ENCODE assay signal across 13 cellular contexts in the genomic region with DNA sequence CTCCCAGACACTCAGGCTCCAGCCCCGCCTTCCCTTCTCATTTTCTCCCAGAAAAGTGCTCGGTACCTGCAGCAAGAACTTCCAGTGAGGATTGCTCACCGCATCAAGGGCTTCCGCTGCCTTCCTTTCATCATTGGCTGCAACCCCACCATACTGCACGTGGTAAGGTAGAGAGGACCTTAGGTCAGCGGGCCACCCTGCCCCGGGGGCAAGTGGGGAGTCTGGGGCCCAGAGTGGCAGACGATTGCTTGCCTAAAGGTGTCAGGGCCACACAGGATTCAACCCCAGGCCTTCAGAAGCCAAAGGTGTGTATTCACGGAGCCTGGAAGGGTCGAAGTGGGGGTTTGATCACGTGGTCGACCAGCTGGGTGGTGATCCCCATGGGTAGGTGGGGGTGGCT. TPM values are rescaled to one million over a fixed set of nuclear protein-coding genes. Genes with fewer than 3 reads are reported as not detected.
DNase-seq lines count a peak whose midpoint lies in the region; TF ChIP-seq lines count a peak whose summit lies in the region.
"Had no signal": no experiment of that assay in that cellular context is flagged by ENCODE, and none has a peak within 500 bp of the region (broad histone marks: within the 10 kb centered on the region; RNA-seq: fewer than 3 reads in every experiment).

No MANE protein-coding gene starts in this region.

- peak overlapping the region; percentile 84 for H3K4me3 Mint-ChIP-seq in T-helper 1 cell treated with Interleukin-12 subunit alpha and Interleukin-12 subunit beta and Interleukin-4 antibody, amounts not matched to agents 30 μg/mL and 1 μg/mL, for 36 hours

- H3K9me3 ChIP-seq in SJSA1 (replicated peaks) = no peaks in the 10 kb centered on the region
- no peaks in the 10 kb centered on the region for H3K9me3 ChIP-seq in fibroblast of lung (ENCODE audit: control insufficient read depth, insufficient read depth, low read depth, low read length)

- peak overlapping the region; percentile 83 for H3K4me2 ChIP-seq in fibroblast of lung (ENCODE audit: extremely low read depth, insufficient read depth, low read length)

- H3K27me3 ChIP-seq in SJSA1 (replicated peaks) (no peaks in the 10 kb centered on the region), fibroblast of lung (ENCODE audit: control insufficient read depth, insufficient read depth, low read length) (no peaks in the 10 kb centered on the region)

- H3K4me3 ChIP-seq in SJSA1 (peak overlapping the region; percentile 98), fibroblast of lung (replicated peaks in 1 of 4; ENCODE audit: control extremely low read depth in 1 of 4, insufficient read depth in 1 of 4, low read depth in 3 of 4, low read length in 4 of 4) (peak overlapping the region in 1 of 4 experiments; percentile 95), skeletal muscle cell (ENCODE audit: low read depth, low read length) (peak overlapping the region; percentile 98)

- no peak overlapping the region for H3K9ac ChIP-seq in fibroblast of lung (ENCODE audit: insufficient read depth, low read length)

- H3K36me3 Mint-ChIP-seq in T-helper 1 cell treated with Interleukin-12 subunit alpha and Interleukin-12 subunit beta and Interleukin-4 antibody, amounts not matched to agents 30 μg/mL and 1 μg/mL, for 36 hours (ENCODE audit: low read depth) = peaks cover 7% of the 10 kb centered on the region

- no peak overlapping the region for H2AFZ ChIP-seq in fibroblast of lung (ENCODE audit: low read length)

- H3K79me2 ChIP-seq in fibroblast of lung (ENCODE audit: control insufficient read depth, insufficient read depth, low read length) = peaks cover 9% of the 10 kb centered on the region

- H3K4me1 ChIP-seq in SJSA1 (replicated peaks) (peaks cover 19% of the 10 kb centered on the region), fibroblast of lung (ENCODE audit: control insufficient read depth, extremely low read depth, insufficient read depth, low read length) (peaks cover 3% of the 10 kb centered on the region)

- no peaks in the 10 kb centered on the region for H4K20me1 ChIP-seq in fibroblast of lung (ENCODE audit: control insufficient read depth, extremely low read depth, insufficient read depth, low read length)

- no peaks in the 10 kb centered on the region for H3K9me3 Mint-ChIP-seq in T-helper 1 cell treated with Interleukin-12 subunit alpha and Interleukin-12 subunit beta and Interleukin-4 antibody, amounts not matched to agents 30 μg/mL and 1 μg/mL, for 36 hours

- H3K36me3 ChIP-seq in SJSA1 (peaks cover 51% of the 10 kb centered on the region), fibroblast of lung (ENCODE audit: control insufficient read depth, insufficient read depth, low read length) (peaks cover 19% of the 10 kb centered on the region)

- no peak for TF ChIP-seq CTCF in fibroblast of lung (conservative IDR thresholded peaks at IDR 0.05 in 1 of 2, IDR thresholded peaks at IDR 0.05 in 1 of 2; ENCODE audit: low read depth in 1 of 2, low read length in 2 of 2)

- peaks cover 17% of the 10 kb centered on the region for H3K4me1 Mint-ChIP-seq in T-helper 1 cell treated with Interleukin-12 subunit alpha and Interleukin-12 subunit beta and Interleukin-4 antibody, amounts not matched to agents 30 μg/mL and 1 μg/mL, for 36 hours (ENCODE audit: low read depth)

- H3K27ac ChIP-seq in SJSA1 (no peak overlapping the region), fibroblast of lung (ENCODE audit: insufficient read depth, low read length) (no peak overlapping the region)

- peak overlapping the region; percentile 72 for H3K27ac Mint-ChIP-seq in T-helper 1 cell treated with Interleukin-12 subunit alpha and Interleukin-12 subunit beta and Interleukin-4 antibody, amounts not matched to agents 30 μg/mL and 1 μg/mL, for 36 hours

- no peaks in the 10 kb centered on the region for H3K27me3 Mint-ChIP-seq in T-helper 1 cell treated with Interleukin-12 subunit alpha and Interleukin-12 subunit beta and Interleukin-4 antibody, amounts not matched to agents 30 μg/mL and 1 μg/mL, for 36 hours (ENCODE audit: low read depth)

- DNase-seq in T-helper 1 cell = no peak
- DNase-seq in SJSA1 (ENCODE audit: low read depth in 1 of 2, low spot score in 2 of 2) = no peak
- DNase-seq in fibroblast of lung (ENCODE audit: low read depth in 2 of 2) = no peak
- no peak for DNase-seq in skeletal muscle cell (ENCODE audit: low read depth)
- no peak for DNase-seq in ureter (ENCODE audit: low spot score)
- DNase-seq in NCI-H345 (lab: John Stamatoyannopoulos, UW) = no peak
- no peak for DNase-seq in NCI-H1417 treated with DMSO at 0.1 percent for 48 hours (lab: John Stamatoyannopoulos, UW)
- DNase-seq: activated CD8-positive, alpha-beta memory T cell treated with anti-CD3 and anti-CD28 coated beads, Interleukin-2, amount 50 U/mL, for 4 hours; GDM1 had no signal

RNA-seq across cellular contexts. Expression of gene BCKDK, which starts 1.4 kb away (rescaled TPM):
- total RNA-seq in SJSA1 (2014; rRNA removed; shearing (Covaris generic)) = 19.1 and 20.8 TPM in 2 replicates
- total RNA-seq in fibroblast of lung (12.6 and 18.5 TPM in 2 replicates), ureter (29.8 TPM)
- polyA plus RNA-seq in fibroblast of lung = 34.8 and 42.2 TPM in 2 replicates
- 51.6 and 67.3 TPM in 2 replicates for polyA plus RNA-seq in fibroblast of lung (2012)
- polyA minus RNA-seq in fibroblast of lung (ENCODE audit: low replicate concordance) = 55.6 and 103 TPM in 2 replicates

RNA-seq across cellular contexts. Expression of gene KAT8, which starts 7.8 kb away (rescaled TPM):
- 32.3 and 45.2 TPM in 2 replicates for total RNA-seq in SJSA1 (2014; rRNA removed; shearing (Covaris generic))
- 30.4 and 39.3 TPM in 2 replicates for total RNA-seq in fibroblast of lung
- polyA plus RNA-seq in fibroblast of lung = 19.7 and 23.9 TPM in 2 replicates
- 17.3 and 18.0 TPM in 2 replicates for polyA plus RNA-seq in fibroblast of lung (2012)
- 11.7 and 20.5 TPM in 2 replicates for polyA minus RNA-seq in fibroblast of lung (ENCODE audit: low replicate concordance)
- 77.9 TPM for total RNA-seq in ureter

RNA-seq across cellular contexts. Expression of gene VKORC1, which starts 15.0 kb away (rescaled TPM):
- 119 and 140 TPM in 2 replicates for total RNA-seq in SJSA1 (2014; rRNA removed; shearing (Covaris generic))
- 94.0 and 118 TPM in 2 replicates for total RNA-seq in fibroblast of lung
- 264 and 301 TPM in 2 replicates for polyA plus RNA-seq in fibroblast of lung
- 200 and 215 TPM in 2 replicates for polyA plus RNA-seq in fibroblast of lung (2012)
- polyA minus RNA-seq in fibroblast of lung (ENCODE audit: low replicate concordance) = 284 and 322 TPM in 2 replicates
- 42.1 TPM for total RNA-seq in ureter

RNA-seq across cellular contexts. Expression of gene PRSS53, which starts 20.9 kb away (rescaled TPM):
- 1.9 and 2.6 TPM in 2 replicates for total RNA-seq in SJSA1 (2014; rRNA removed; shearing (Covaris generic))
- total RNA-seq in fibroblast of lung (1.0 and 1.7 TPM in 2 replicates), ureter (1.2 TPM)
- polyA plus RNA-seq in fibroblast of lung = 0.61 and 0.78 TPM in 2 replicates
- 0.37 and 0.47 TPM in 2 replicates for polyA plus RNA-seq in fibroblast of lung (2012)
- 0.48 and 0.59 TPM in 2 replicates for polyA minus RNA-seq in fibroblast of lung (ENCODE audit: low replicate concordance)

RNA-seq across cellular contexts. Expression of gene PRSS8, which starts 25.9 kb away (rescaled TPM):
- total RNA-seq in SJSA1 (2014; rRNA removed; shearing (Covaris generic)) = not detected in 2 replicates
- not detected in 2 replicates for total RNA-seq in fibroblast of lung
- not detected in 2 replicates for polyA plus RNA-seq in fibroblast of lung
- polyA plus RNA-seq in fibroblast of lung (2012) = not detected in 2 replicates
- polyA minus RNA-seq in fibroblast of lung (ENCODE audit: low replicate concordance) = not detected in 2 replicates
- total RNA-seq in ureter = 17.0 TPM
- total RNA-seq: lung microvascular endothelial cell, M059J, NCI-H460 had no signal
